In the genomic region with DNA sequence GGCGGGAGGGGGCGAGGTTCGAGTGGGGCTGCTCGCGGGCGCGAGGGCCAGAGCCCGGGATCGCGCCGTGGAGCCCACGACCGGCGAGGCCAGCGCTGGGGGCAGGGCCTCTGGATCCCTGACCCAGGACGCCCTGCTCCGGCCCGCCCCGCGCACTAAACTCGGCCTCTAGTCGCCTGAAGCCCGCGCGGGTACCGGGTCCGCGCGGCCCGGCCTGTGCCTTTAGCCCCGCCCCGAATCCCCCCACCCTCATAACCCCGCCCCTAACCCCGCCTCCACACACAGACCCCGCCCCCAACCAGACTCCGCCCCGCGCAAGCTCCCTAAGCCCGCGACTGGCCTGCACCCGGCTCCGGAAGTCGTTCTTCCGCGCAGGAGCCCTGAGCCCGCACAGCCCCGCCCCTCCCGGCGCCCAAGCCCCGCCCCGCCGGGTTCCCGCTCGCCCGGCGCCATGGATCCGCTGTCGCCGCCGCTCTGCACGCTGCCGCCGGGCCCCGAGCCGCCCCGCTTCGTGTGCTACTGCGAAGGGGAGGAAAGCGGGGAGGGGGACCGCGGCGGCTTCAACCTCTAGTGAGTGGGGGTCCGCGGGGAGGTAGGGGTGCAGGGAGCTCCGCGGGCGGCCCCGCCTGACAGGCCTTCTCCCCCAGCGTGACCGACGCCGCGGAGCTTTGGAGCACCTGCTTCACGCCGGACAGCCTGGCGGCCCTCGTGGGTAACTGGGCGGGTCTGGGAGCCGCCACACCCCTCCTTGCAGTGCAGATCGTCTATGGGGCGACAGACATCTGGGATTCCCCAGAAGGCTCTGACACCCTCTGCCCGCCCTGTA, we compare ENCODE assay signal across 8 cellular contexts. TPM values are rescaled to one million over a fixed set of nuclear protein-coding genes. Genes with fewer than 3 reads are reported as not detected.
DNase-seq lines count a peak whose midpoint lies in the region; ATAC-seq and TF ChIP-seq lines count a peak whose summit lies in the region.

A gene with protein sequence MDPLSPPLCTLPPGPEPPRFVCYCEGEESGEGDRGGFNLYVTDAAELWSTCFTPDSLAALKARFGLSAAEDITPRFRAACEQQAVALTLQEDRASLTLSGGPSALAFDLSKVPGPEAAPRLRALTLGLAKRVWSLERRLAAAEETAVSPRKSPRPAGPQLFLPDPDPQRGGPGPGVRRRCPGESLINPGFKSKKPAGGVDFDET (plus strand): TSS at position 430 of the 826 bp plus-strand sequence. CDS start 22 bp downstream, at position 452.

- H3F3A ChIP-seq in neural progenitor cell (ENCODE audit: low read depth), result peaks cover 20% of the 10 kb centered on the region

- H3K4me3 ChIP-seq in foreskin fibroblast (ENCODE audit: low read depth in 1 of 2, low read length in 2 of 2) (peak within 1 kb of the TSS; percentile 50 to 72), neural progenitor cell (peak within 1 kb of the TSS; percentile 70), stomach smooth muscle (ENCODE audit: low read length in 2 of 2) (peak within 1 kb of the TSS; percentile 84 to 85)

- H3K36me3 ChIP-seq in neural progenitor cell (no peaks in the 10 kb centered on the region), stomach smooth muscle (ENCODE audit: control insufficient read depth in 2 of 2, insufficient read depth in 2 of 2, low read length in 2 of 2) (peaks cover 0 to 2% of the 10 kb centered on the region in 2 donors)

- H3K27ac ChIP-seq in neural progenitor cell (no peak within 1 kb of the TSS), stomach smooth muscle (ENCODE audit: low read length) (no peak within 1 kb of the TSS)

- no peaks in the 10 kb centered on the region for H3K36me3 Mint-ChIP-seq in neural progenitor cell

- peaks cover 10% of the 10 kb centered on the region for H3K79me2 ChIP-seq in neural progenitor cell (ENCODE audit: low read depth)

- no peak for TF ChIP-seq CTCF in foreskin fibroblast (IDR thresholded peaks at IDR 0.05; ENCODE audit: low read depth, low read length)
- no peak for TF ChIP-seq CTCF in neural progenitor cell (IDR thresholded peaks at IDR 0.05)

- DNase-seq in ELF-1 (ENCODE audit: low read depth, low spot score) (peak; percentile 65), Kasumi-1 (lab: John Stamatoyannopoulos, UW) (peak; percentile 88 to 89), SHP77 treated with DMSO at 0.1 percent for 48 hours (lab: John Stamatoyannopoulos, UW) (peak; percentile 40), activated gamma-delta T cell (lab: John Stamatoyannopoulos, UW) (peak; percentile 85), foreskin fibroblast (peak; percentile 84 to 95), neural progenitor cell (ENCODE audit: low spot score) (peak; percentile 96)

- peaks cover 3% of the 10 kb centered on the region for H3K9me3 Mint-ChIP-seq in neural progenitor cell

- peaks cover 12% of the 10 kb centered on the region for H3K4me1 ChIP-seq in neural progenitor cell
- peaks cover 37% of the 10 kb centered on the region for H3K4me1 ChIP-seq in stomach smooth muscle (ENCODE audit: control insufficient read depth, insufficient read depth, low read length)

- H3K27me3 Mint-ChIP-seq in neural progenitor cell (ENCODE audit: insufficient read depth, low read depth), result peaks cover 10% of the 10 kb centered on the region

- H3K4me2 ChIP-seq in neural progenitor cell, result peak within 1 kb of the TSS; percentile 93

- peak within 1 kb of the TSS; percentile 71 for H2AFZ ChIP-seq in neural progenitor cell (replicated peaks)

- peak within 1 kb of the TSS; percentile 89 for H3K4me3 Mint-ChIP-seq in neural progenitor cell

- no peak within 1 kb of the TSS for H3K27ac Mint-ChIP-seq in neural progenitor cell

- peak within 1 kb of the TSS; percentile 36 for H3K9ac ChIP-seq in neural progenitor cell
- peak within 1 kb of the TSS; percentile 54 to 69 for H3K9ac ChIP-seq in stomach smooth muscle (ENCODE audit: low read length in 2 of 2)

- peaks cover 8% of the 10 kb centered on the region for H4K20me1 ChIP-seq in neural progenitor cell (ENCODE audit: low read depth)

- peaks cover 7% of the 10 kb centered on the region for H3K4me1 Mint-ChIP-seq in neural progenitor cell

- H3K9me3 ChIP-seq in neural progenitor cell (ENCODE audit: low read depth) (no peaks in the 10 kb centered on the region), stomach smooth muscle (ENCODE audit: control insufficient read depth in 2 of 2, low read length in 2 of 2) (peaks cover 0 to 4% of the 10 kb centered on the region in 2 donors)

- peak; percentile 85 for ATAC-seq in GM21825 (IDR thresholded peaks at IDR 0.05; ENCODE audit: unreplicated experiment)

- H3K27me3 ChIP-seq in neural progenitor cell (peaks cover 19% of the 10 kb centered on the region), stomach smooth muscle (ENCODE audit: control insufficient read depth in 1 of 2, insufficient read depth in 2 of 2, low read length in 2 of 2) (peaks cover 9 to 24% of the 10 kb centered on the region in 2 donors)

RNA-seq across cellular contexts. Expression of the gene that starts here (rescaled TPM):
- 31.5 and 79.6 TPM in 2 replicates for total RNA-seq in neural progenitor cell (ENCODE audit: low replicate concordance)

Comparison
In these comparisons a context has a peak if more than half of its experiments do, and no peak if none do; other contexts are left out.
1. DNase-seq: peak in every context shown above with its lines; median percentile 96 in neural progenitor cell; 90 in foreskin fibroblast; 88 in Kasumi-1; 85 in activated gamma-delta T cell; 65 in ELF-1; 40 in SHP77 treated with DMSO at 0.1 percent for 48 hours.